ENCODE assay signal across 8 cellular contexts in genomic region chr1:112956503-112957132, GRCh38. TPM values are rescaled to one million over a fixed set of nuclear protein-coding genes. Genes with fewer than 3 reads are reported as not detected.
A peak's percentile ranks its signal among the peaks of the same experiment; 100 is the strongest.
DNase-seq lines count a peak whose midpoint lies in the region; ATAC-seq and TF ChIP-seq lines count a peak whose summit lies in the region.

No MANE protein-coding gene starts in this region.

- TF ChIP-seq CTCF in neural cell (IDR thresholded peaks at IDR 0.05; ENCODE audit: poor library complexity, severe bottlenecking): peak; percentile 27

- no peaks in the 10 kb centered on the region for H3K27me3 ChIP-seq in neural cell (ENCODE audit: insufficient read depth, low read depth, low read length)

- ATAC-seq in HG03432 (IDR thresholded peaks at IDR 0.05; ENCODE audit: unreplicated experiment): peak; percentile 5

- no peak for TF ChIP-seq EP300 in neural cell (conservative IDR thresholded peaks at IDR 0.05; ENCODE audit: poor library complexity, severe bottlenecking)

- H3K27ac ChIP-seq in neural cell (ENCODE audit: low read length) (peak overlapping the region; percentile 65), temporal lobe (ENCODE audit: low read depth, low read length) (peak overlapping the region; percentile 87)

- H2AFZ ChIP-seq in neural cell (ENCODE audit: low read depth, low read length): peak overlapping the region; percentile 68

- peaks cover 28% of the 10 kb centered on the region for H3K79me2 ChIP-seq in neural cell (replicated peaks; ENCODE audit: insufficient read depth, low read length)

- no peak for TF ChIP-seq POLR2A in erythroblast (IDR thresholded peaks at IDR 0.05; ENCODE audit: low read length)

- H4K20me1 ChIP-seq in neural cell (ENCODE audit: insufficient read depth): no peaks in the 10 kb centered on the region

- TF ChIP-seq RAD21 in neural cell (conservative IDR thresholded peaks at IDR 0.05): peak; percentile 5

- peak overlapping the region; percentile 77 for H3K4me2 ChIP-seq in neural cell (ENCODE audit: low read length)

- H3F3A ChIP-seq in neural cell (ENCODE audit: insufficient read depth, low read length, poor library complexity, severe bottlenecking): no peaks in the 10 kb centered on the region

- H3K9ac ChIP-seq in neural cell (ENCODE audit: low read length): peak overlapping the region; percentile 78

- H3K36me3 ChIP-seq in neural cell (ENCODE audit: insufficient read depth, low read length): no peaks in the 10 kb centered on the region

- DNase-seq in NOMO-1 treated with dmso at 0.1 percent for 144 hours (lab: John Stamatoyannopoulos, UW; ENCODE audit: unreplicated experiment): peak; percentile 8
- no peak for DNase-seq in NOMO-1 treated with DMSO at 0.1 percent for 48 hours (lab: John Stamatoyannopoulos, UW; ENCODE audit: unreplicated experiment)
- peak; percentile 36 to 38 for DNase-seq in activated CD4-positive, alpha-beta T cell treated with anti-CD3 and anti-CD28 coated beads, Interleukin-2, amount 50 U/mL, for 4 hours
- DNase-seq in erythroblast (lab: John Stamatoyannopoulos, UW): peak; percentile 61 to 63
- no peak for DNase-seq in GM19240 (ENCODE audit: insufficient read length, low spot score)

- peak overlapping the region; percentile 91 for H3K4me3 ChIP-seq in neural cell (ENCODE audit: low read length)

- H3K9me3 ChIP-seq in neural cell (ENCODE audit: low read length): no peaks in the 10 kb centered on the region

- H3K9me2 ChIP-seq in neural cell (ENCODE audit: insufficient read depth, low read length): no peaks in the 10 kb centered on the region

TF ChIP-seq in neural cell, 6 proteins besides CTCF, POLR2A, EP300 and RAD21:
- TF ChIP-seq REST (IDR thresholded peaks at IDR 0.05; ENCODE audit: borderline replicate concordance): no peak
- TF ChIP-seq EZH2 (IDR thresholded peaks at IDR 0.05; ENCODE audit: borderline replicate concordance, insufficient read depth, low read length, poor library complexity, severe bottlenecking): no peak
- peak; percentile 27 for TF ChIP-seq SMC3 (conservative IDR thresholded peaks at IDR 0.05; ENCODE audit: poor library complexity)
- no peak for TF ChIP-seq POLR2AphosphoS5 (IDR thresholded peaks at IDR 0.05)
- peak; percentile 43 for TF ChIP-seq MXI1 (conservative IDR thresholded peaks at IDR 0.05; ENCODE audit: poor library complexity, severe bottlenecking)
- no peak for TF ChIP-seq TAF1 (IDR thresholded peaks at IDR 0.05; ENCODE audit: low read depth)

RNA-seq across cellular contexts. Expression of gene SLC16A1, which starts 0.6 kb away (rescaled TPM):
- 13.1 and 18.6 TPM in 2 replicates for polyA plus RNA-seq in neural cell
- polyA minus RNA-seq in neural cell: 27.8 and 29.2 TPM in 2 replicates
- 43.5 TPM for total RNA-seq in temporal lobe

Comparison
In these comparisons a context has a peak if more than half of its experiments do, and no peak if none do; other contexts are left out.
1. DNase-seq: peak in NOMO-1 treated with dmso at 0.1 percent for 144 hours (single experiment), activated CD4-positive, alpha-beta T cell treated with anti-CD3 and anti-CD28 coated beads, Interleukin-2, amount 50 U/mL, for 4 hours (2 of 2) and erythroblast (2 of 2); none in NOMO-1 treated with DMSO at 0.1 percent for 48 hours (single experiment) and GM19240 (single experiment).